In the genomic region with DNA sequence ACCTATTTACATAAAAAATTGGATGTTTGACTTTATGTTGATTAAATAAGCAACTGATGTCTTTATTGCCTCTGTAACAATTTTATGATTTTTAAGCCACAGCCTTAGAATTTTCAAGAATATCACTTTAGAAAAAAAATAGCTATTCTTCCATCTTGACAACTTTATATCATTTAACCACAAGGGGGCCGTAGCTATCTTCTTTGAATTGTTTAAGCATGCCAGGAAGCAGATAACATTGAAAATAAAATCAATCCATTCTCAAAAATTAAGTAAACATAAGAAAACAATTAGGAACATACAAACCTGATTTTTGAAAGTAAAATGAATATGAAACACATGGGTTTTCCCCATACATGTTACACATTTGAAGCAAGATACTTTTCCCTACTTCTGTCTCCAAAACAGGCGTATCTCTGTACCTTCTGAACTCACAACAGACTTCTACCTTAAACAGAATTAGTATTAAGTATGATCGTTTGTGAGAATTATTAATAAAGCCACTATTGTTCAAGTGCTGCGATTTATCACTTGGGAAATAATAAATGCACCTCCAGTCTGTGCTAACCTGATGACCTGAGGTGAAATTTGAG, we compare ENCODE assay signal across 8 cellular contexts.
DNase-seq lines count a peak whose midpoint lies in the region; ATAC-seq, FAIRE-seq and TF ChIP-seq lines count a peak whose summit lies in the region.

No MANE protein-coding gene starts in this region.

- no peak overlapping the region for H3K4me3 ChIP-seq in H1 (ENCODE audit: extremely low read depth in 1 of 4, insufficient read depth in 2 of 4, low read depth in 3 of 4, low read length in 4 of 4)
- H3K4me3 ChIP-seq in parathyroid adenoma (ENCODE audit: low read depth, low read length): no peak overlapping the region

- POLR2A ChIA-PET in H1 (lab: Charles Lee; ENCODE audit: partially characterized antibody): no interaction called here

- no peak overlapping the region for H3K14ac ChIP-seq in H1 (ENCODE audit: insufficient read length)

- H3K4ac ChIP-seq in H1 (replicated peaks; ENCODE audit: insufficient read length, low read depth, low read length): no peak overlapping the region

- no peak for TF ChIP-seq POLR2A in H1 (IDR thresholded peaks at IDR 0.05; ENCODE audit: control extremely low read depth in 1 of 2, low read depth in 2 of 2, low read length in 2 of 2)

- H4K91ac ChIP-seq in H1 (replicated peaks; ENCODE audit: insufficient read length, low read length): no peak overlapping the region

- H3K18ac ChIP-seq in H1 (ENCODE audit: extremely low read depth, low read length): no peak overlapping the region

- no peaks in the 10 kb centered on the region for H3K36me3 ChIP-seq in H1 (ENCODE audit: control insufficient read depth in 2 of 4, insufficient read depth in 4 of 4, low read length in 3 of 4)
- H3K36me3 ChIP-seq in parathyroid adenoma (ENCODE audit: control insufficient read depth, insufficient read depth, low read length): no peaks in the 10 kb centered on the region

- CTCF ChIA-PET in H1 (lab: Charles Lee; ENCODE audit: partially characterized antibody): interaction anchor here (0.6 to 2.1 kb wide), 19 partner anchors 9 to 371 kb away, joined by 3 to 9 read pairs (median 4); no protein-coding TSS in a partner anchor

- no peak overlapping the region for H2BK15ac ChIP-seq in H1 (ENCODE audit: low read length)

- ATAC-seq in left colon: no peak
- ATAC-seq in esophagus mucosa: no peak

- no peak overlapping the region for H4K5ac ChIP-seq in H1 (ENCODE audit: insufficient read length, low read depth, low read length)

- H4K8ac ChIP-seq in H1 (ENCODE audit: extremely low read depth, insufficient read depth, low read length): no peak overlapping the region

- H2AK5ac ChIP-seq in H1 (ENCODE audit: low read depth, low read length): no peak overlapping the region

- no peak overlapping the region for H2BK120ac ChIP-seq in H1 (replicated peaks; ENCODE audit: low read depth, low read length)

- H3K27me3 ChIP-seq in H1 (replicated peaks in 1 of 4; ENCODE audit: control insufficient read depth in 3 of 4, extremely low read depth in 1 of 4, insufficient read depth in 3 of 4, low read length in 3 of 4): no peaks in the 10 kb centered on the region
- H3K27me3 ChIP-seq in parathyroid adenoma (ENCODE audit: control insufficient read depth, insufficient read depth, low read length): no peaks in the 10 kb centered on the region

- no peaks in the 10 kb centered on the region for H3K9me3 ChIP-seq in H1 (ENCODE audit: insufficient read depth in 2 of 2, low read depth in 1 of 2, low read length in 1 of 2)
- no peaks in the 10 kb centered on the region for H3K9me3 ChIP-seq in parathyroid adenoma (ENCODE audit: control insufficient read depth, low read length)

- intact Hi-C loops in left colon (cut with DNase I, micrococcal nuclease): loop anchor here in 1 of 2 donors (10.0 kb wide), 1 partner anchor 340 kb away; no protein-coding TSS in a partner anchor

- FAIRE-seq in D721Med (lab: Jason Lieb, UNC) (peak; percentile 71), H1 (lab: Jason Lieb, UNC) (no peak)

- TF ChIP-seq EP300 in H1 (IDR thresholded peaks at IDR 0.05; ENCODE audit: borderline replicate concordance in 1 of 2, low read depth in 2 of 2, low read length in 2 of 2): no peak

- TF ChIP-seq CTCF in D721Med (IDR thresholded peaks at IDR 0.05; ENCODE audit: insufficient read depth, missing control alignments) (peak; percentile 77), H1 (IDR thresholded peaks at IDR 0.05; ENCODE audit: control extremely low read depth in 1 of 3, insufficient read depth in 1 of 3, low read depth in 1 of 3, low read length in 3 of 3) (peak in 2 of 3 experiments; percentile 41; a peak in 2 of 4 replicates), parathyroid adenoma (IDR thresholded peaks at IDR 0.05) (peak; percentile 65)

- H3K4me1 ChIP-seq in H1 (replicated peaks in 1 of 4; ENCODE audit: control insufficient read depth in 3 of 4, insufficient read depth in 4 of 4, low read length in 3 of 4) (peaks cover 0 to 10% (median 4%) of the 10 kb centered on the region in 4 experiments; a peak in 3 of 7 replicates), parathyroid adenoma (no peaks in the 10 kb centered on the region)

- no peak for DNase-seq in D721Med (ENCODE audit: insufficient read length, low spot score)
- peak; percentile 16 for DNase-seq in HS-5 (ENCODE audit: low read depth)
- DNase-seq in NOMO-1 treated with dmso at 0.1 percent for 144 hours (lab: John Stamatoyannopoulos, UW; ENCODE audit: unreplicated experiment): peak; percentile 39
- no peak for DNase-seq in H1 (ENCODE audit: low read depth in 1 of 2, low spot score in 2 of 2)
- no peak for DNase-seq in left colon
- DNase-seq in activated naive CD4-positive, alpha-beta T cell (lab: John Stamatoyannopoulos, UW): no peak

- no peak overlapping the region for H2BK5ac ChIP-seq in H1 (ENCODE audit: low read depth, low read length)

- H4K20me1 ChIP-seq in H1 (replicated peaks in 1 of 2; ENCODE audit: control insufficient read depth in 1 of 2, insufficient read depth in 2 of 2, low read length in 2 of 2): no peaks in the 10 kb centered on the region

- H3K79me2 ChIP-seq in H1 (ENCODE audit: control insufficient read depth in 1 of 2, insufficient read depth in 2 of 2, low read length in 2 of 2) (no peaks in the 10 kb centered on the region), parathyroid adenoma (no peaks in the 10 kb centered on the region)

- H2BK20ac ChIP-seq in H1 (ENCODE audit: low read length): no peak overlapping the region

- no peak overlapping the region for H3K56ac ChIP-seq in H1 (replicated peaks; ENCODE audit: insufficient read length, low read depth, low read length)

- 49% methylated on average over 4 of the region's 4 CpGs; no CpG with 5 or more reads in 1 of the 2 experiments for WGBS in H1 (ENCODE audit: extremely low coverage in 1 of 2, insufficient coverage in 1 of 2, insufficient read length in 1 of 2, insufficient replicate concordance in 2 of 2, low coverage in 1 of 2, low lambda C conversion rate in 2 of 2, missing lambda C conversion rate in 1 of 2), 2 experiments

- no peak overlapping the region for H3K23ac ChIP-seq in H1 (ENCODE audit: insufficient read length)

- H3K79me1 ChIP-seq in H1 (ENCODE audit: low read depth, low read length): no peaks in the 10 kb centered on the region

- no peak overlapping the region for H2BK12ac ChIP-seq in H1 (ENCODE audit: low read depth, low read length)

- no peak overlapping the region for H3K9ac ChIP-seq in H1 (replicated peaks in 1 of 4; ENCODE audit: extremely low read depth in 1 of 4, low read depth in 3 of 4, low read length in 3 of 4)
- H3K9ac ChIP-seq in parathyroid adenoma: no peak overlapping the region

- no peaks in the 10 kb centered on the region for H3K23me2 ChIP-seq in H1 (ENCODE audit: low read depth, low read length)

- peak in 1 of 2 experiments; percentile 71 for TF ChIP-seq RAD21 in H1 (IDR thresholded peaks at IDR 0.05 in 1 of 2, conservative IDR thresholded peaks at IDR 0.05 in 1 of 2; ENCODE audit: low read depth in 2 of 2, low read length in 2 of 2)

- H3K4me2 ChIP-seq in H1 (ENCODE audit: insufficient read depth in 1 of 2, low read depth in 2 of 2, low read length in 2 of 2): no peak overlapping the region
- H3K4me2 ChIP-seq in parathyroid adenoma (ENCODE audit: low read length): no peak overlapping the region

- H2AFZ ChIP-seq in H1 (ENCODE audit: low read length): no peak overlapping the region
- no peak overlapping the region for H2AFZ ChIP-seq in parathyroid adenoma

- no peak overlapping the region for H3K27ac ChIP-seq in H1 (ENCODE audit: low read depth, low read length)
- no peak overlapping the region for H3K27ac ChIP-seq in parathyroid adenoma

TF ChIP-seq in H1, 55 proteins besides CTCF, POLR2A, EP300 and RAD21:
- TF ChIP-seq CBX8 (IDR thresholded peaks at IDR 0.05; ENCODE audit: borderline replicate concordance, low read depth, low read length) (no peak), TBP (IDR thresholded peaks at IDR 0.05; ENCODE audit: low read depth, low read length) (no peak), RNF2 (IDR thresholded peaks at IDR 0.05; ENCODE audit: borderline replicate concordance, low read depth, low read length, missing control alignments, poor library complexity, severe bottlenecking) (no peak), RBBP5 (IDR thresholded peaks at IDR 0.05; ENCODE audit: borderline replicate concordance, low read depth, low read length) (no peak), SP2 (IDR thresholded peaks at IDR 0.05; ENCODE audit: low read length) (no peak), SIRT6 (IDR thresholded peaks at IDR 0.05; ENCODE audit: low read length) (no peak), EGR1 (IDR thresholded peaks at IDR 0.05; ENCODE audit: borderline replicate concordance, low read depth, low read length) (no peak), HDAC6 (IDR thresholded peaks at IDR 0.05; ENCODE audit: low read depth, low read length) (no peak), ASH2L (IDR thresholded peaks at IDR 0.05; ENCODE audit: low read length) (no peak), YY1 (IDR thresholded peaks at IDR 0.05; ENCODE audit: low read depth, low read length) (no peak), SRF (IDR thresholded peaks at IDR 0.05; ENCODE audit: low read depth, low read length) (no peak), RXRA (IDR thresholded peaks at IDR 0.05; ENCODE audit: insufficient read depth, low read depth, low read length) (no peak), BCL11A (IDR thresholded peaks at IDR 0.05; ENCODE audit: low read depth in 2 of 2, low read length in 2 of 2) (no peak), PHF8 (conservative IDR thresholded peaks at IDR 0.05; ENCODE audit: low read depth, low read length) (no peak)
- TF ChIP-seq, protein P1, sequence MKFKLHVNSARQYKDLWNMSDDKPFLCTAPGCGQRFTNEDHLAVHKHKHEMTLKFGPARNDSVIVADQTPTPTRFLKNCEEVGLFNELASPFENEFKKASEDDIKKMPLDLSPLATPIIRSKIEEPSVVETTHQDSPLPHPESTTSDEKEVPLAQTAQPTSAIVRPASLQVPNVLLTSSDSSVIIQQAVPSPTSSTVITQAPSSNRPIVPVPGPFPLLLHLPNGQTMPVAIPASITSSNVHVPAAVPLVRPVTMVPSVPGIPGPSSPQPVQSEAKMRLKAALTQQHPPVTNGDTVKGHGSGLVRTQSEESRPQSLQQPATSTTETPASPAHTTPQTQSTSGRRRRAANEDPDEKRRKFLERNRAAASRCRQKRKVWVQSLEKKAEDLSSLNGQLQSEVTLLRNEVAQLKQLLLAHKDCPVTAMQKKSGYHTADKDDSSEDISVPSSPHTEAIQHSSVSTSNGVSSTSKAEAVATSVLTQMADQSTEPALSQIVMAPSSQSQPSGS (IDR thresholded peaks at IDR 0.05; ENCODE audit: low read length): no peak

Comparison
In these comparisons a context has a peak if more than half of its experiments do, and no peak if none do; other contexts are left out.
1. DNase-seq: peak in HS-5 (single experiment) and NOMO-1 treated with dmso at 0.1 percent for 144 hours (single experiment); none in D721Med (single experiment), H1 (0 of 2), left colon (0 of 2) and activated naive CD4-positive, alpha-beta T cell (0 of 4).
2. Peak in every context shown above with its lines, with median percentiles within 50 percentile points of each other: CTCF ChIP-seq.